ENCODE assay signal across 19 cellular contexts in genomic region chr5:140284013-140284412, GRCh38.
"Had no signal": no experiment of that assay in that cellular context is flagged by ENCODE, and none has a peak within 500 bp of the region (broad histone marks: within the 10 kb centered on the region; RNA-seq: fewer than 3 reads in every experiment).

No MANE protein-coding gene starts in this region.

- H3K4me1 ChIP-seq: right lobe of liver, testis had no signal

- DNase-seq: activated CD4-positive, alpha-beta T cell treated with anti-CD3 and anti-CD28 coated beads for 36 hours; activated CD4-positive, alpha-beta T cell treated with anti-CD3 and anti-CD28 coated beads, Interleukin-2, amount 50 U/mL, for 48 hours; activated naive CD8-positive, alpha-beta T cell treated with anti-CD3 and anti-CD28 coated beads for 36 hours; amygdala; dermis blood vessel endothelial cell; effector memory CD4-positive, alpha-beta T cell; immature natural killer cell; kidney glomerular epithelial cell; mesenchymal stem cell; naive thymus-derived CD4-positive, alpha-beta T cell; pancreas; right lobe of liver; small intestine; stimulated activated CD4-positive, alpha-beta T cell treated with anti-CD3 and anti-CD28 coated beads, Interleukin-4, amount 100 ng/mL, for 1 hour; stomach; testis had no signal

- H3K4me3 Mint-ChIP-seq: activated CD4-positive, alpha-beta T cell treated with anti-CD3 and anti-CD28 coated beads for 36 hours; activated naive CD8-positive, alpha-beta T cell treated with anti-CD3 and anti-CD28 coated beads for 36 hours; type B pancreatic cell had no signal

- H3K4me3 ChIP-seq: cardiac muscle cell, esophagus muscularis mucosa, pancreas, right lobe of liver, stomach, testis had no signal

- H3K36me3 Mint-ChIP-seq: activated naive CD8-positive, alpha-beta T cell treated with anti-CD3 and anti-CD28 coated beads for 36 hours; immature natural killer cell had no signal

- H3K27me3 Mint-ChIP-seq: activated CD4-positive, alpha-beta T cell treated with anti-CD3 and anti-CD28 coated beads for 36 hours; activated naive CD8-positive, alpha-beta T cell treated with anti-CD3 and anti-CD28 coated beads for 36 hours; naive thymus-derived CD4-positive, alpha-beta T cell; type B pancreatic cell had no signal

- H3K27ac Mint-ChIP-seq: activated CD4-positive, alpha-beta T cell treated with anti-CD3 and anti-CD28 coated beads for 36 hours; activated naive CD8-positive, alpha-beta T cell treated with anti-CD3 and anti-CD28 coated beads for 36 hours; naive thymus-derived CD4-positive, alpha-beta T cell; type B pancreatic cell had no signal

- H3K27ac ChIP-seq: cardiac muscle cell, esophagus muscularis mucosa, pancreas, right lobe of liver, stomach, testis had no signal

- H3K36me3 ChIP-seq: cardiac muscle cell, pancreas had no signal

- H3K9me3 ChIP-seq: esophagus muscularis mucosa, pancreas, right lobe of liver, stomach, testis had no signal

- ATAC-seq: activated CD4-positive, alpha-beta T cell treated with anti-CD3 and anti-CD28 coated beads for 36 hours had no signal

- H3K27me3 ChIP-seq: cardiac muscle cell, esophagus muscularis mucosa, pancreas, right lobe of liver, stomach, testis had no signal
